Comparison of ENCODE assay signal across 14 cellular contexts in the genomic region with DNA sequence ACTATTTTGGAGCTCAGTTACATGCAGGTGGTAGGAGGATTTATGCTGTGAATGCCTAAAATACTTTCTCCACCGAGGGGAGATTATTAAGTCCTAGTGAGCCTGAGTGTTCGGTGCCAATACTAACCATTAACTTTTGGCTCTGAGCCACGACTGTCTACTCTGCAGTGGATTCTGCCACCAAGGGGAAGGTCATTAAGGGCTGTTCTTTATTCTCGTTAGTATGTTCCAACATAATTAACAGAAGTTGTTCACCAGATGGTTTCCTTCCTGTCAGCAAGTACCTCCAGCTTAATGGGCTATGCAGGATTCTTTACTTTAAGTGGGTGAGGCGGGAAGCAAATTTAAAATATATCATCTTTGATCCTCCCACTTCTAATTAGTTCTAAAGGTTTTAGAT.
DNase-seq lines count a peak whose midpoint lies in the region; ATAC-seq, FAIRE-seq and TF ChIP-seq lines count a peak whose summit lies in the region.
"Had no signal": no experiment of that assay in that cellular context is flagged by ENCODE, and none has a peak within 500 bp of the region (broad histone marks: within the 10 kb centered on the region; RNA-seq: fewer than 3 reads in every experiment).

No MANE protein-coding gene starts in this region.

- H3K36me3 Mint-ChIP-seq in endothelial cell (ENCODE audit: low read depth, unreplicated experiment), result no peaks in the 10 kb centered on the region
- no peaks in the 10 kb centered on the region for H3K36me3 Mint-ChIP-seq in T-helper 2 cell treated with Interferon-gamma antibody and Interleukin-4, amounts not matched to agents 5 μg/mL and 100 μg/mL, for 36 hours (ENCODE audit: low read depth)
- H3K36me3 Mint-ChIP-seq: activated CD4-positive, alpha-beta memory T cell treated with anti-CD3 and anti-CD28 coated beads for 36 hours had no signal

- no peak for FAIRE-seq in GM12892 (lab: Jason Lieb, UNC)
- FAIRE-seq: colon had no signal

- H3K4me1 Mint-ChIP-seq in endothelial cell (ENCODE audit: unreplicated experiment), result no peaks in the 10 kb centered on the region
- no peaks in the 10 kb centered on the region for H3K4me1 Mint-ChIP-seq in T-helper 2 cell treated with Interferon-gamma antibody and Interleukin-4, amounts not matched to agents 5 μg/mL and 100 μg/mL, for 36 hours (ENCODE audit: low read depth)

- no peak overlapping the region for H3K27ac Mint-ChIP-seq in endothelial cell (ENCODE audit: unreplicated experiment)
- H3K27ac Mint-ChIP-seq in T-helper 2 cell treated with Interferon-gamma antibody and Interleukin-4, amounts not matched to agents 5 μg/mL and 100 μg/mL, for 36 hours, result no peak overlapping the region
- H3K27ac Mint-ChIP-seq: activated CD4-positive, alpha-beta memory T cell treated with anti-CD3 and anti-CD28 coated beads for 36 hours; activated T-helper 1 cell treated with anti-CD3 and anti-CD28 coated beads, Interleukin-12 subunit alpha, Interleukin-12 subunit beta, Interleukin-2, Interleukin-4 antibody, amounts not matched to agents 30 ng/mL and 10 ng/mL and 1 ng/mL, durations not matched to agents 14 hours and 24 hours and 36 hours had no signal

- no peak for TF ChIP-seq CTCF in endothelial cell (IDR thresholded peaks at IDR 0.05; ENCODE audit: unreplicated experiment)

- TF ChIP-seq POLR2A in GM12892 (IDR thresholded peaks at IDR 0.05; ENCODE audit: low read depth, low read length), result no peak

- peaks cover 2% of the 10 kb centered on the region for H3K27me3 Mint-ChIP-seq in endothelial cell (ENCODE audit: unreplicated experiment)
- H3K27me3 Mint-ChIP-seq in T-helper 2 cell treated with Interferon-gamma antibody and Interleukin-4, amounts not matched to agents 5 μg/mL and 100 μg/mL, for 36 hours (ENCODE audit: low read depth), result no peaks in the 10 kb centered on the region
- H3K27me3 Mint-ChIP-seq: activated CD4-positive, alpha-beta memory T cell treated with anti-CD3 and anti-CD28 coated beads for 36 hours had no signal

- no peaks in the 10 kb centered on the region for H3K9me3 Mint-ChIP-seq in endothelial cell (ENCODE audit: unreplicated experiment)
- no peaks in the 10 kb centered on the region for H3K9me3 Mint-ChIP-seq in T-helper 2 cell treated with Interferon-gamma antibody and Interleukin-4, amounts not matched to agents 5 μg/mL and 100 μg/mL, for 36 hours
- H3K9me3 Mint-ChIP-seq: activated T-helper 1 cell treated with anti-CD3 and anti-CD28 coated beads, Interleukin-12 subunit alpha, Interleukin-12 subunit beta, Interleukin-2, Interleukin-4 antibody, amounts not matched to agents 30 ng/mL and 10 ng/mL and 1 ng/mL, durations not matched to agents 14 hours and 24 hours and 36 hours had no signal

- H3K4me3 Mint-ChIP-seq in endothelial cell (ENCODE audit: unreplicated experiment), result no peak overlapping the region
- no peak overlapping the region for H3K4me3 Mint-ChIP-seq in T-helper 2 cell treated with Interferon-gamma antibody and Interleukin-4, amounts not matched to agents 5 μg/mL and 100 μg/mL, for 36 hours
- H3K4me3 Mint-ChIP-seq: activated CD4-positive, alpha-beta memory T cell treated with anti-CD3 and anti-CD28 coated beads for 36 hours; activated T-helper 1 cell treated with anti-CD3 and anti-CD28 coated beads, Interleukin-12 subunit alpha, Interleukin-12 subunit beta, Interleukin-2, Interleukin-4 antibody, amounts not matched to agents 30 ng/mL and 10 ng/mL and 1 ng/mL, durations not matched to agents 14 hours and 24 hours and 36 hours had no signal

- in situ Hi-C loops in G401 (cut with HindIII; ENCODE audit: low sequenced_read_pairs), result no loop called here

- ATAC-seq in left ventricle myocardium superior, result peak; percentile 64
- no peak for ATAC-seq in GM18498 (IDR thresholded peaks at IDR 0.05; ENCODE audit: unreplicated experiment)
- ATAC-seq: esophagus mucosa had no signal

- DNase-seq in G401 (ENCODE audit: low spot score) (peak; percentile 55), NCI-H1417 treated with DMSO at 0.1 percent for 48 hours (lab: John Stamatoyannopoulos, UW) (peak; percentile 100), NCI-H748 (lab: John Stamatoyannopoulos, UW; ENCODE audit: unreplicated experiment) (peak; percentile 85), left ventricle myocardium superior (no peak), endothelial cell (ENCODE audit: low spot score) (no peak), GM12892 (ENCODE audit: insufficient read length) (no peak)
- no peak for DNase-seq in T-helper 2 cell treated with Interferon-gamma antibody and Interleukin-4, amounts not matched to agents 5 μg/mL and 100 μg/mL, for 36 hours (ENCODE audit: low spot score)
- DNase-seq: activated CD4-positive, alpha-beta memory T cell treated with anti-CD3 and anti-CD28 coated beads for 36 hours; stimulated activated CD4-positive, alpha-beta T cell treated with anti-CD3 and anti-CD28 coated beads, Interleukin-1b, Interleukin-23, amount 100 ng/mL, for 48 hours; trophoblast cell had no signal

- intact Hi-C loops in left ventricle myocardium superior (cut with micrococcal nuclease), result no loop called here

Comparison
In these comparisons a context has a peak if more than half of its experiments do, and no peak if none do; other contexts are left out.
1. DNase-seq: peak in G401 (single experiment), NCI-H1417 treated with DMSO at 0.1 percent for 48 hours (single experiment) and NCI-H748 (single experiment); none in left ventricle myocardium superior (single experiment), endothelial cell (single experiment), GM12892 (single experiment) and T-helper 2 cell treated with Interferon-gamma antibody and Interleukin-4, amounts not matched to agents 5 μg/mL and 100 μg/mL, for 36 hours (single experiment).